9 cellular contexts compared by ENCODE assay signal in genomic region chr15:42750306-42750705, GRCh38.
"Had no signal": no experiment of that assay in that cellular context is flagged by ENCODE, and none has a peak within 500 bp of the region (broad histone marks: within the 10 kb centered on the region; RNA-seq: fewer than 3 reads in every experiment).

No MANE protein-coding gene starts in this region.

- H3K27me3 Mint-ChIP-seq: IgD-negative memory B cell had no signal

- H2AFZ ChIP-seq: GM23248 had no signal

- ATAC-seq: HCT116, HepG2 had no signal

- H3K27ac Mint-ChIP-seq: HFFc6, IgD-negative memory B cell had no signal

- H3K9ac ChIP-seq: GM23248 had no signal

- DNase-seq: GM23248, GOT3, H7, HFFc6 had no signal

- H3K27ac ChIP-seq: GM23248, HL-60 had no signal

- H3K9me3 ChIP-seq: HAP-1 had no signal

- H3K9me3 Mint-ChIP-seq: HFFc6 had no signal

- H3K4me1 Mint-ChIP-seq: IgD-negative memory B cell had no signal

- H3K4me3 ChIP-seq: GM23248, HAP-1 had no signal

- H3K4me1 ChIP-seq: HAP-1 had no signal

- H3K4me3 Mint-ChIP-seq: HFFc6, IgD-negative memory B cell had no signal
